20 cellular contexts compared by ENCODE assay signal in genomic region chr1:3415260-3415952, GRCh38. TPM values are rescaled to one million over a fixed set of nuclear protein-coding genes. Genes with fewer than 3 reads are reported as not detected.
"Had no signal": no experiment of that assay in that cellular context is flagged by ENCODE, and none has a peak within 500 bp of the region (broad histone marks: within the 10 kb centered on the region; RNA-seq: fewer than 3 reads in every experiment).

No MANE protein-coding gene starts in this region.

- H3K27ac ChIP-seq: prostate gland, thyroid gland had no signal

- H3K27me3 ChIP-seq: thyroid gland had no signal

- ATAC-seq: activated CD8-positive, alpha-beta memory T cell treated with anti-CD3 and anti-CD28 coated beads, Interleukin-2, amount 10 ng/mL, durations not matched to agents 7 days and 5 days; activated T-helper 17 cell treated with anti-CD3 and anti-CD28 coated beads, Interleukin-2, amount 50 U/mL, for 72 hours; mucosa of descending colon had no signal

- H3K9ac ChIP-seq: SK-N-SH had no signal

- DNase-seq: activated B cell treated with CpG ODN at 0.5 μM for 24 hours; activated CD4-positive, alpha-beta memory T cell treated with anti-CD3 and anti-CD28 coated beads, Interleukin-2, amount 10 ng/mL, durations not matched to agents 7 days and 5 days; activated CD4-positive, alpha-beta T cell treated with anti-CD3 and anti-CD28 coated beads for 4 hours; activated CD8-positive, alpha-beta memory T cell treated with anti-CD3 and anti-CD28 coated beads, Interleukin-2, amount 10 ng/mL, durations not matched to agents 7 days and 5 days; activated naive CD4-positive, alpha-beta T cell treated with Interleukin-2 at 50 U/mL for 16 hours; activated naive CD8-positive, alpha-beta T cell treated with anti-CD3 and anti-CD28 coated beads, Interleukin-2, amount 10 ng/mL, durations not matched to agents 7 days and 5 days; amygdala; central memory CD4-positive, alpha-beta T cell; hippocampal formation; islet precursor cell; mesenchymal stem cell; mucosa of descending colon; naive B cell; SK-N-SH; stimulated activated CD8-positive, alpha-beta memory T cell treated with anti-CD3 and anti-CD28 coated beads, Interleukin-4, amount 100 ng/mL, for 48 hours; stimulated activated naive CD4-positive, alpha-beta T cell; thyroid gland had no signal

- H3K9me3 ChIP-seq: prostate gland, SK-N-SH, thyroid gland had no signal

- H3K4me3 ChIP-seq: esophagus muscularis mucosa, mucosa of descending colon, prostate gland, thyroid gland had no signal

- H3K4me2 ChIP-seq: SK-N-SH had no signal

- H3K36me3 ChIP-seq: prostate gland had no signal

- H3K4me1 ChIP-seq: prostate gland, thyroid gland had no signal

RNA-seq across cellular contexts. Expression of gene ARHGEF16, which starts 39.1 kb away (rescaled TPM):
- total RNA-seq: activated B cell treated with CpG ODN at 0.5 μM for 24 hours; activated CD4-positive, alpha-beta memory T cell treated with anti-CD3 and anti-CD28 coated beads, Interleukin-2, amount 10 ng/mL, durations not matched to agents 7 days and 5 days; activated CD8-positive, alpha-beta memory T cell treated with anti-CD3 and anti-CD28 coated beads, Interleukin-2, amount 10 ng/mL, durations not matched to agents 7 days and 5 days; activated naive CD8-positive, alpha-beta T cell treated with anti-CD3 and anti-CD28 coated beads, Interleukin-2, amount 10 ng/mL, durations not matched to agents 7 days and 5 days had no signal
